8 cellular contexts compared by ENCODE assay signal in genomic region chr19:47730521-47730889, GRCh38. TPM values are rescaled to one million over a fixed set of nuclear protein-coding genes. Genes with fewer than 3 reads are reported as not detected.
DNase-seq lines count a peak whose midpoint lies in the region; ATAC-seq and TF ChIP-seq lines count a peak whose summit lies in the region.

No MANE protein-coding gene starts in this region.

- H3K9me3 Mint-ChIP-seq in activated T-cell treated with anti-CD3 and anti-CD28 coated beads, Interleukin-2, amount 50 U/mL, for 24 hours: no peaks in the 10 kb centered on the region
- no peaks in the 10 kb centered on the region for H3K9me3 Mint-ChIP-seq in activated T-helper 1 cell treated with anti-CD3 and anti-CD28 coated beads, Interleukin-12 subunit alpha, Interleukin-12 subunit beta, Interleukin-2, Interleukin-4 antibody, amounts not matched to agents 30 ng/mL and 10 ng/mL and 1 ng/mL, durations not matched to agents 14 hours and 24 hours and 36 hours

- intact Hi-C loops in activated T-helper 1 cell treated with anti-CD3 and anti-CD28 coated beads, Interleukin-12 subunit alpha, Interleukin-12 subunit beta, Interleukin-2, Interleukin-4 antibody, amounts not matched to agents 30 ng/mL and 10 ng/mL and 1 ng/mL, durations not matched to agents 14 hours and 24 hours and 36 hours (cut with micrococcal nuclease): loop anchor here (1.0 kb wide), 1 partner anchor 13 kb away; no protein-coding TSS in a partner anchor
- intact Hi-C loops in left lung (cut with DNase I) (no loop called here), head of caudate nucleus (cut with DNase I) (no loop called here)

- peak overlapping the region; percentile 70 for H3K4me3 Mint-ChIP-seq in activated T-cell treated with anti-CD3 and anti-CD28 coated beads, Interleukin-2, amount 50 U/mL, for 24 hours
- H3K4me3 Mint-ChIP-seq in activated T-helper 1 cell treated with anti-CD3 and anti-CD28 coated beads, Interleukin-12 subunit alpha, Interleukin-12 subunit beta, Interleukin-2, Interleukin-4 antibody, amounts not matched to agents 30 ng/mL and 10 ng/mL and 1 ng/mL, durations not matched to agents 14 hours and 24 hours and 36 hours: peak overlapping the region; percentile 61

- no peaks in the 10 kb centered on the region for H3K36me3 Mint-ChIP-seq in activated T-cell treated with anti-CD3 and anti-CD28 coated beads, Interleukin-2, amount 50 U/mL, for 24 hours (ENCODE audit: low read depth)
- H3K36me3 Mint-ChIP-seq in activated T-helper 1 cell treated with anti-CD3 and anti-CD28 coated beads, Interleukin-12 subunit alpha, Interleukin-12 subunit beta, Interleukin-2, Interleukin-4 antibody, amounts not matched to agents 30 ng/mL and 10 ng/mL and 1 ng/mL, durations not matched to agents 14 hours and 24 hours and 36 hours (ENCODE audit: low read depth): no peaks in the 10 kb centered on the region

- no peak overlapping the region for H3K27ac Mint-ChIP-seq in activated T-cell treated with anti-CD3 and anti-CD28 coated beads, Interleukin-2, amount 50 U/mL, for 24 hours
- no peak overlapping the region for H3K27ac Mint-ChIP-seq in activated T-helper 1 cell treated with anti-CD3 and anti-CD28 coated beads, Interleukin-12 subunit alpha, Interleukin-12 subunit beta, Interleukin-2, Interleukin-4 antibody, amounts not matched to agents 30 ng/mL and 10 ng/mL and 1 ng/mL, durations not matched to agents 14 hours and 24 hours and 36 hours

- no peak for ATAC-seq in left lung
- no peak for ATAC-seq in thoracic aorta (ENCODE audit: insufficient number of reproducible peaks, low FRiP score, low read depth)

- H3K4me3 ChIP-seq in left lung (no peak overlapping the region), thoracic aorta (peak overlapping the region; percentile 72)

- H3K27ac ChIP-seq in left lung: peak overlapping the region; percentile 77 to 91
- peak overlapping the region; percentile 97 to 98 for H3K27ac ChIP-seq in thoracic aorta

- no peaks in the 10 kb centered on the region for H3K9me3 ChIP-seq in left lung
- H3K9me3 ChIP-seq in thoracic aorta: no peaks in the 10 kb centered on the region

- no peak for DNase-seq in activated T-cell treated with anti-CD3 and anti-CD28 coated beads, Interleukin-2, amount 50 U/mL, for 24 hours
- DNase-seq in activated T-cell treated with anti-CD3 and anti-CD28 coated beads, Interleukin-2, amount 50 U/mL, for 48 hours: no peak
- no peak for DNase-seq in activated T-helper 1 cell treated with anti-CD3 and anti-CD28 coated beads, Interleukin-12 subunit alpha, Interleukin-12 subunit beta, Interleukin-2, Interleukin-4 antibody, amounts not matched to agents 30 ng/mL and 10 ng/mL and 1 ng/mL, durations not matched to agents 14 hours and 24 hours and 36 hours (ENCODE audit: low spot score)
- DNase-seq in left lung: no peak
- no peak for DNase-seq in thoracic aorta (ENCODE audit: low spot score)
- DNase-seq in anterior cingulate cortex (lab: John Stamatoyannopoulos, UW): no peak
- DNase-seq in head of caudate nucleus: no peak
- no peak for DNase-seq in COLO829 (ENCODE audit: low spot score)

- H3K4me1 ChIP-seq in left lung (peaks cover 15 to 48% of the 10 kb centered on the region in 2 donors), thoracic aorta (ENCODE audit: control insufficient read depth in 1 of 2, low read depth in 2 of 2) (peaks cover 7 to 24% of the 10 kb centered on the region in 2 donors)

- peaks cover 0 to 43% of the 10 kb centered on the region in 2 donors for H3K36me3 ChIP-seq in left lung
- peaks cover 15% of the 10 kb centered on the region for H3K36me3 ChIP-seq in thoracic aorta

- H3K4me1 Mint-ChIP-seq in activated T-cell treated with anti-CD3 and anti-CD28 coated beads, Interleukin-2, amount 50 U/mL, for 24 hours (ENCODE audit: low read depth): peaks cover 16% of the 10 kb centered on the region
- H3K4me1 Mint-ChIP-seq in activated T-helper 1 cell treated with anti-CD3 and anti-CD28 coated beads, Interleukin-12 subunit alpha, Interleukin-12 subunit beta, Interleukin-2, Interleukin-4 antibody, amounts not matched to agents 30 ng/mL and 10 ng/mL and 1 ng/mL, durations not matched to agents 14 hours and 24 hours and 36 hours (ENCODE audit: low read depth): peaks cover 15% of the 10 kb centered on the region

- H3K27me3 ChIP-seq in left lung (peaks cover 0 to 20% of the 10 kb centered on the region in 2 donors), thoracic aorta (replicated peaks; ENCODE audit: insufficient read depth) (no peaks in the 10 kb centered on the region)

- H3K27me3 Mint-ChIP-seq in activated T-cell treated with anti-CD3 and anti-CD28 coated beads, Interleukin-2, amount 50 U/mL, for 24 hours: peaks cover 27% of the 10 kb centered on the region
- H3K27me3 Mint-ChIP-seq in activated T-helper 1 cell treated with anti-CD3 and anti-CD28 coated beads, Interleukin-12 subunit alpha, Interleukin-12 subunit beta, Interleukin-2, Interleukin-4 antibody, amounts not matched to agents 30 ng/mL and 10 ng/mL and 1 ng/mL, durations not matched to agents 14 hours and 24 hours and 36 hours (ENCODE audit: insufficient read depth): peaks cover 5% of the 10 kb centered on the region

- TF ChIP-seq CTCF in left lung (IDR thresholded peaks at IDR 0.05): no peak
- TF ChIP-seq CTCF in thoracic aorta (IDR thresholded peaks at IDR 0.05): no peak

RNA-seq across cellular contexts. Expression of gene NOP53, which starts 14.8 kb away (rescaled TPM):
- total RNA-seq in activated T-helper 1 cell treated with anti-CD3 and anti-CD28 coated beads, Interleukin-12 subunit alpha, Interleukin-12 subunit beta, Interleukin-2, Interleukin-4 antibody, amounts not matched to agents 30 ng/mL and 10 ng/mL and 1 ng/mL, durations not matched to agents 14 hours and 24 hours and 36 hours: 206 and 211 TPM in 2 replicates
- total RNA-seq in left lung (100 to 1,000 TPM; 130 to 157 TPM), thoracic aorta (100 to 1,000 TPM; 189 to 220 TPM)

RNA-seq across cellular contexts. Expression of gene EHD2, which starts 17.3 kb away (rescaled TPM):
- 0.29 and 0.54 TPM in 2 replicates for total RNA-seq in activated T-helper 1 cell treated with anti-CD3 and anti-CD28 coated beads, Interleukin-12 subunit alpha, Interleukin-12 subunit beta, Interleukin-2, Interleukin-4 antibody, amounts not matched to agents 30 ng/mL and 10 ng/mL and 1 ng/mL, durations not matched to agents 14 hours and 24 hours and 36 hours
- total RNA-seq in left lung: 100 to 1,000 TPM; 195 to 263 TPM
- total RNA-seq in thoracic aorta: 100 to 1,000 TPM; 141 to 195 TPM

RNA-seq across cellular contexts. Expression of gene SELENOW, which starts 48.0 kb away (rescaled TPM):
- total RNA-seq in activated T-helper 1 cell treated with anti-CD3 and anti-CD28 coated beads, Interleukin-12 subunit alpha, Interleukin-12 subunit beta, Interleukin-2, Interleukin-4 antibody, amounts not matched to agents 30 ng/mL and 10 ng/mL and 1 ng/mL, durations not matched to agents 14 hours and 24 hours and 36 hours: 106 and 107 TPM in 2 replicates
- total RNA-seq in left lung (100 to 1,000 TPM; 233 to 596 TPM), thoracic aorta (1,000 to 10,000 TPM in 1 of 2 donors, 100 to 1,000 TPM in 1; 504 to 1,102 TPM)

Comparison
In these comparisons a context has a peak if more than half of its experiments do, and no peak if none do; other contexts are left out.
1. RNA of gene EHD2, which starts 17.3 kb away (total RNA-seq): 195 to 263 TPM in left lung and 141 to 195 TPM in thoracic aorta; 0.29 to 0.54 TPM in activated T-helper 1 cell treated with anti-CD3 and anti-CD28 coated beads, Interleukin-12 subunit alpha, Interleukin-12 subunit beta, Interleukin-2, Interleukin-4 antibody, amounts not matched to agents 30 ng/mL and 10 ng/mL and 1 ng/mL, durations not matched to agents 14 hours and 24 hours and 36 hours; every median in the first group is over 10 times any median in the second.